8 cellular contexts compared by ENCODE assay signal in the genomic region with DNA sequence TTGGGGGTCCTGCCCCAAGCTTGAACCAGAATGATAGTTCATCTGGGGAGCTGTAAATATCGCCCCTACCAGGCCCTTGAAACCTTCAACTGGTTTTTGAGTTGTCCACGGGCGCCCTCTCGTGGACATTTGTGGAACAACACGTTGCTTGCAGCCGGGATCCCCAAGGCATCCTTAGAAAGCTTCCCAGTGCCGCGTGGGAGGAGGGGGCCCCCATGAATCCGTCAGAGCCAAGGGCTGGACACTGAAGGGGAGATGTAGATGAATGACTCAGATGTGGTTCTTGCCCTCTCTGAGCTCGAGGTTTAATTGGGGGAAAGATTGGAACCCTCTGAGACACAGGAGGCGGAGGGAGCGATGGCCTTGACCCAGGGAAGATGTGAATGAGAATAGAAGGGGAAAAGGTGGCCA. TPM values are rescaled to one million over a fixed set of nuclear protein-coding genes. Genes with fewer than 3 reads are reported as not detected.
A peak's percentile ranks its signal among the peaks of the same experiment; 100 is the strongest.
DNase-seq lines count a peak whose midpoint lies in the region; ATAC-seq, FAIRE-seq and TF ChIP-seq lines count a peak whose summit lies in the region.

No MANE protein-coding gene starts in this region.

- ATAC-seq in activated naive CD4-positive, alpha-beta T cell treated with anti-CD3 and anti-CD28 coated beads, Interleukin-2, amount 50 U/mL, for 72 hours, result peak; percentile 51 to 69
- peak; percentile 59 for ATAC-seq in Right ventricle myocardium superior (ENCODE audit: poor library complexity)
- no peak for ATAC-seq in GM21526 (IDR thresholded peaks at IDR 0.05; ENCODE audit: low FRiP score, unreplicated experiment)

- WGBS in prostate gland, result 15% methylated on average over 12 of the region's 12 CpGs

- FAIRE-seq in D721Med (lab: Jason Lieb, UNC), result no peak

- H3K27ac Mint-ChIP-seq in activated naive CD4-positive, alpha-beta T cell treated with anti-CD3 and anti-CD28 coated beads, Interleukin-2, amount 50 U/mL, for 72 hours, result peak overlapping the region in 1 of 2 donors; percentile 6

- peak; percentile 39 for DNase-seq in D721Med (ENCODE audit: insufficient read length, low spot score)
- peak; percentile 82 for DNase-seq in HuH-7 (ENCODE audit: low spot score)
- DNase-seq in SK-N-DZ (ENCODE audit: low spot score), result peak; percentile 61
- peak; percentile 65 to 80 for DNase-seq in activated naive CD4-positive, alpha-beta T cell treated with anti-CD3 and anti-CD28 coated beads, Interleukin-2, amount 50 U/mL, for 72 hours (ENCODE audit: low spot score in 2 of 2)
- peak; percentile 84 for DNase-seq in Right ventricle myocardium superior
- DNase-seq in prostate gland (ENCODE audit: low spot score), result peak; percentile 56
- no peak for DNase-seq in vagina (ENCODE audit: extremely low spot score in 2 of 2)

- peaks cover 6 to 28% of the 10 kb centered on the region in 2 donors for H3K36me3 Mint-ChIP-seq in activated naive CD4-positive, alpha-beta T cell treated with anti-CD3 and anti-CD28 coated beads, Interleukin-2, amount 50 U/mL, for 72 hours

- H3K27me3 ChIP-seq in prostate gland (replicated peaks; ENCODE audit: insufficient read depth) (no peaks in the 10 kb centered on the region), vagina (no peaks in the 10 kb centered on the region)

- H3K4me1 ChIP-seq in prostate gland (replicated peaks) (no peaks in the 10 kb centered on the region), vagina (peaks cover under 1% of the 10 kb centered on the region)

- TF ChIP-seq CTCF in D721Med (IDR thresholded peaks at IDR 0.05; ENCODE audit: insufficient read depth, missing control alignments) (peak; percentile 87), prostate gland (IDR thresholded peaks at IDR 0.05) (peak; percentile 89 to 96 (median 94)), vagina (IDR thresholded peaks at IDR 0.05) (peak; percentile 86 to 95 (median 94))

- TF ChIP-seq POLR2A in prostate gland (IDR thresholded peaks at IDR 0.05) (no peak), vagina (IDR thresholded peaks at IDR 0.05) (no peak)

- intact Hi-C loops in Right ventricle myocardium superior (cut with DNase I) (loop anchor here (2.0 kb wide), 1 partner anchor 208 kb away; no protein-coding TSS in a partner anchor), prostate gland (cut with DNase I) (loop anchor here (2.0 kb wide), 1 partner anchor 208 kb away; no protein-coding TSS in a partner anchor), vagina (cut with DNase I) (loop anchor here (5.0 kb wide), 1 partner anchor 209 kb away; no protein-coding TSS in a partner anchor)

- peaks cover 6 to 8% of the 10 kb centered on the region in 2 donors for H3K9me3 Mint-ChIP-seq in activated naive CD4-positive, alpha-beta T cell treated with anti-CD3 and anti-CD28 coated beads, Interleukin-2, amount 50 U/mL, for 72 hours

- H3K9me3 ChIP-seq in prostate gland, result no peaks in the 10 kb centered on the region
- no peaks in the 10 kb centered on the region for H3K9me3 ChIP-seq in vagina

- no peak overlapping the region for H3K4me3 ChIP-seq in prostate gland
- H3K4me3 ChIP-seq in vagina, result no peak overlapping the region

- H3K27ac ChIP-seq in prostate gland, result no peak overlapping the region
- peak overlapping the region; percentile 61 for H3K27ac ChIP-seq in vagina

- no peaks in the 10 kb centered on the region for H3K36me3 ChIP-seq in prostate gland
- H3K36me3 ChIP-seq in vagina, result peaks cover 0 to 23% of the 10 kb centered on the region in 2 donors

RNA-seq across cellular contexts. Expression of a gene that starts 31.8 kb away (rescaled TPM):
- polyA plus RNA-seq in SK-N-DZ (2014; cell fraction: cytosol; rRNA removed), result not detected in 2 replicates
- polyA plus RNA-seq in SK-N-DZ (2014; cell fraction: nucleus; rRNA removed), result not detected in 2 replicates
- total RNA-seq in activated naive CD4-positive, alpha-beta T cell treated with anti-CD3 and anti-CD28 coated beads, Interleukin-2, amount 50 U/mL, for 72 hours, result not detected
- 1.2 TPM for total RNA-seq in Right ventricle myocardium superior
- total RNA-seq in prostate gland, result not detected
- total RNA-seq in vagina, result not detected

RNA-seq across cellular contexts. Expression of a gene that starts 38.6 kb away (rescaled TPM):
- polyA plus RNA-seq in SK-N-DZ (2014; cell fraction: cytosol; rRNA removed), result not detected in 2 replicates
- polyA plus RNA-seq in SK-N-DZ (2014; cell fraction: nucleus; rRNA removed), result not detected in 2 replicates
- not detected for total RNA-seq in activated naive CD4-positive, alpha-beta T cell treated with anti-CD3 and anti-CD28 coated beads, Interleukin-2, amount 50 U/mL, for 72 hours
- total RNA-seq in Right ventricle myocardium superior (not detected), prostate gland (1 to 10 TPM in 1 of 2 donors, under 1 TPM in 1; 0.91 to 1.9 TPM), vagina (not detected)

Comparison
In these comparisons a context has a peak if more than half of its experiments do, and no peak if none do; other contexts are left out.
1. DNase-seq: peak in D721Med (single experiment), HuH-7 (single experiment), SK-N-DZ (single experiment), activated naive CD4-positive, alpha-beta T cell treated with anti-CD3 and anti-CD28 coated beads, Interleukin-2, amount 50 U/mL, for 72 hours (2 of 2), Right ventricle myocardium superior (single experiment) and prostate gland (single experiment); none in vagina (0 of 2).
2. Peak in every context shown above with its lines, with median percentiles within 50 percentile points of each other: CTCF ChIP-seq.